11 cellular contexts compared by ENCODE assay signal in genomic region chr11:36030707-36031365, GRCh38.
DNase-seq lines count a peak whose midpoint lies in the region; ATAC-seq, FAIRE-seq and TF ChIP-seq lines count a peak whose summit lies in the region.
"Had no signal": no experiment of that assay in that cellular context is flagged by ENCODE, and none has a peak within 500 bp of the region (broad histone marks: within the 10 kb centered on the region; RNA-seq: fewer than 3 reads in every experiment).

No MANE protein-coding gene starts in this region.

- H3K4me3 Mint-ChIP-seq in brain = peak overlapping the region in 1 of 5 experiments; percentile 15

- TF ChIP-seq CTCF in AG04450 (IDR thresholded peaks at IDR 0.05; ENCODE audit: low read depth, low read length) (0 out of 2 replicates have a peak, but pooled peaks have one; percentile 2), HEK293 (tag by site-specific recombination; IDR thresholded peaks at IDR 0.05) (no peak), brain (conservative IDR thresholded peaks at IDR 0.05) (no peak)

- H3K27me3 ChIP-seq in AG04450 (ENCODE audit: control insufficient read depth, insufficient read depth, low read length) = no peaks in the 10 kb centered on the region
- H3K27me3 ChIP-seq: tibial nerve had no signal

- H3K36me3 ChIP-seq in HEK293 (ENCODE audit: control insufficient read depth in 2 of 2, insufficient read depth in 1 of 2, low read length in 2 of 2) = no peaks in the 10 kb centered on the region
- H3K36me3 ChIP-seq: tibial nerve had no signal

- H3K9me3 ChIP-seq in AG04450 (ENCODE audit: control insufficient read depth, insufficient read depth, low read length) (peaks cover 3% of the 10 kb centered on the region; the same call in 1 of the 2 replicates), HEK293 (ENCODE audit: control insufficient read depth, insufficient read depth, low read depth, low read length) (no peaks in the 10 kb centered on the region)

- TF ChIP-seq POLR2A in GM12892 (IDR thresholded peaks at IDR 0.05; ENCODE audit: low read depth, low read length) = no peak

- POLR2A ChIA-PET in AG04450 (lab: Yijun Ruan, JAX) = interaction anchor here (0.6 kb wide), 1 partner anchor 37 kb away, joined by 3 read pairs; no protein-coding TSS in a partner anchor
- POLR2A ChIA-PET in HEK293 (lab: Yijun Ruan, JAX) = no interaction called here

- peaks cover 46% of the 10 kb centered on the region for H3K4me1 Mint-ChIP-seq in brain

- H3K9me3 Mint-ChIP-seq in brain = peaks cover 5 to 28% (median 10%) of the 10 kb centered on the region in 5 experiments

- H3K27ac ChIP-seq in AG04450 (ENCODE audit: low read depth, low read length) (peak overlapping the region; percentile 42), HEK293 (ENCODE audit: extremely low read depth, low read depth, low read length) (no peak overlapping the region)

- ATAC-seq in GM18868 (IDR thresholded peaks at IDR 0.05; ENCODE audit: unreplicated experiment) (no peak), HG03196 (IDR thresholded peaks at IDR 0.05; ENCODE audit: unreplicated experiment) (no peak), HG03460 (IDR thresholded peaks at IDR 0.05; ENCODE audit: unreplicated experiment) (no peak)

- H3K4me1 ChIP-seq in HEK293 (ENCODE audit: control insufficient read depth, insufficient read depth, low read length) = no peaks in the 10 kb centered on the region

- H3K27me3 Mint-ChIP-seq in brain = peaks cover 3% of the 10 kb centered on the region

- H3K27ac Mint-ChIP-seq in brain = peak overlapping the region in 4 of 5 experiments; percentile 63 to 83 (median 78)

- peaks cover 56% of the 10 kb centered on the region for H3K36me3 Mint-ChIP-seq in brain

- H3K4me3 ChIP-seq in AG04450 (ENCODE audit: low read depth, low read length) (no peak overlapping the region), HEK293 (ENCODE audit: low read depth, low read length) (no peak overlapping the region)
- H3K4me3 ChIP-seq: tibial nerve had no signal

- CTCF ChIA-PET in AG04450 (lab: Charles Lee) (interaction anchor here (1.0 to 2.4 kb wide), 2 partner anchors 92 to 209 kb away, joined by 3 to 9 read pairs; no protein-coding TSS in a partner anchor), HEK293 (lab: Yijun Ruan, JAX) (interaction anchor here (0.6 to 1.7 kb wide), 2 partner anchors 209 to 392 kb away, joined by 4 to 8 read pairs; no protein-coding TSS in a partner anchor)

- DNase-seq in AG04450 (ENCODE audit: low read depth, low spot score) (peak; percentile 67), inferior parietal cortex (ENCODE audit: extremely low spot score) (peak; percentile 58), GM12892 (ENCODE audit: insufficient read length) (no peak)
- DNase-seq: AML-193, aorta had no signal

- FAIRE-seq in GM12892 (lab: Jason Lieb, UNC) = no peak

TF ChIP-seq in HEK293, 187 proteins besides CTCF, POLR2A, EP300 and RAD21:
- TF ChIP-seq ZNF518A (tag by site-specific recombination; conservative IDR thresholded peaks at IDR 0.05; ENCODE audit: low read depth) = no peak
- 0 out of 2 replicates have a peak, but pooled peaks have one; percentile 18 for TF ChIP-seq ZIC2 (tag by site-specific recombination; IDR thresholded peaks at IDR 0.05)
- no peak for TF ChIP-seq HIC1 (tag by site-specific recombination; IDR thresholded peaks at IDR 0.05)
